1 cellular context compared by ENCODE assay signal in the genomic region with DNA sequence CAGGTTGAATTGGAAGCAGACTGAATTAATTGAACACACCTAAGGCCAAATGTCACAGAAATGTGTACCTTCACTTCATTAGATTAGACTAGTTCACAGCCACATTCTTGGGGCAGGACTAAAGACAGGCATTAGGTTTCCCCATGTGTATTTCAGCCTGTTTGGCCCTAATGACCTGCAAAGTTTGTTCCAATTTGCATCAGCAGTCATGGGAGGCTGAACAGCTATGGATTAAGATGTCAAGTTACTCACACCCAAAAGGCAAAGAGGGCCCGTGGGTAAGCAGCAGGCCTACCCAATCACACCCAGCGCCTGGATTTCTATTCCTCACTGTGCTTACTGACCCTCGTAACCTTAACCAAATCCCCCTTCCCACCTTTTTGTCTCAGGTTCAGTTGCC.
TF ChIP-seq lines count a peak whose summit lies in the region.

No MANE protein-coding gene starts in this region.

TF ChIP-seq in HepG2, 621 proteins besides CTCF, POLR2A, EP300 and RAD21 (continued from another document):
- no peak for TF ChIP-seq ZC3H4 (CRISPR knock-in tag; IDR thresholded peaks at IDR 0.05; ENCODE audit: borderline replicate concordance)
- no peak for TF ChIP-seq ZNF850 (CRISPR knock-in tag; conservative IDR thresholded peaks at IDR 0.05)
- TF ChIP-seq NR3C1 (CRISPR knock-in tag; IDR thresholded peaks at IDR 0.05) = no peak
